In genomic region chr18:53380063-53380639, GRCh38 we compare ENCODE assay signal across 8 cellular contexts.
DNase-seq lines count a peak whose midpoint lies in the region; ATAC-seq and TF ChIP-seq lines count a peak whose summit lies in the region.

No MANE protein-coding gene starts in this region.

- H2AFZ ChIP-seq in DND-41 (ENCODE audit: low read depth, low read length) = no peak overlapping the region

- 0 out of 3 replicates have a peak, but pooled peaks have one; percentile 37 for ATAC-seq in DND-41 (ENCODE audit: insufficient read depth, low read depth)
- ATAC-seq in GM19023 (IDR thresholded peaks at IDR 0.05; ENCODE audit: unreplicated experiment) = no peak
- no peak for ATAC-seq in GM21423 (IDR thresholded peaks at IDR 0.05; ENCODE audit: unreplicated experiment)

- H3K4me1 ChIP-seq in DND-41 (ENCODE audit: insufficient read depth, low read length) = no peaks in the 10 kb centered on the region

- H3K4me2 ChIP-seq in DND-41 (ENCODE audit: insufficient read depth, low read length) = no peak overlapping the region

- H3K4me3 ChIP-seq in DND-41 (ENCODE audit: low read depth in 1 of 2, low read length in 2 of 2) (no peak overlapping the region), HFF-Myc (replicated peaks; ENCODE audit: low read depth, low read length) (no peak overlapping the region), fibroblast of mammary gland (ENCODE audit: control insufficient read depth, low read depth, low read length) (no peak overlapping the region)

- H3K27me3 ChIP-seq in DND-41 (ENCODE audit: insufficient read depth, low read length, poor library complexity) = no peaks in the 10 kb centered on the region

- no peaks in the 10 kb centered on the region for H3K79me2 ChIP-seq in DND-41 (ENCODE audit: insufficient read depth, low read length)

- no peak for DNase-seq in DND-41
- peak; percentile 2 for DNase-seq in HFF-Myc (ENCODE audit: extremely low read depth, low read depth)
- DNase-seq in NCI-H774 (lab: John Stamatoyannopoulos, UW) = peak; percentile 29
- peak; percentile 44 for DNase-seq in fibroblast of mammary gland (ENCODE audit: low read depth)
- peak; percentile 84 for DNase-seq in superior temporal gyrus (ENCODE audit: extremely low spot score)
- no peak for DNase-seq in activated T-cell treated with anti-CD3 and anti-CD28 coated beads, Interleukin-2, amount 50 U/mL, for 48 hours

- H3K27ac ChIP-seq in DND-41 (ENCODE audit: low read length) = no peak overlapping the region

- H3K36me3 ChIP-seq in DND-41 (ENCODE audit: insufficient read depth, low read length) = no peaks in the 10 kb centered on the region

- H3K9ac ChIP-seq in DND-41 (ENCODE audit: low read depth, low read length) = no peak overlapping the region

- no peaks in the 10 kb centered on the region for H4K20me1 ChIP-seq in DND-41 (ENCODE audit: insufficient read depth, low read length)

- TF ChIP-seq CTCF in DND-41 (IDR thresholded peaks at IDR 0.05; ENCODE audit: borderline replicate concordance, extremely low read depth, low read length, poor library complexity, severe bottlenecking) (peak; percentile 63), HFF-Myc (IDR thresholded peaks at IDR 0.05; ENCODE audit: low read depth, low read length, missing control alignments) (no peak), fibroblast of mammary gland (conservative IDR thresholded peaks at IDR 0.05; ENCODE audit: control insufficient read depth, insufficient read depth, low read depth, low read length) (peak; percentile 40)

- no peaks in the 10 kb centered on the region for H3K9me3 ChIP-seq in DND-41 (ENCODE audit: insufficient read depth, low read length, severe bottlenecking)

Comparison
In these comparisons a context has a peak if more than half of its experiments do, and no peak if none do; other contexts are left out.
1. DNase-seq: peak in HFF-Myc (single experiment), NCI-H774 (single experiment), fibroblast of mammary gland (single experiment) and superior temporal gyrus (single experiment); none in DND-41 (single experiment) and activated T-cell treated with anti-CD3 and anti-CD28 coated beads, Interleukin-2, amount 50 U/mL, for 48 hours (0 of 2).